Comparison of ENCODE assay signal across 27 cellular contexts in the genomic region with DNA sequence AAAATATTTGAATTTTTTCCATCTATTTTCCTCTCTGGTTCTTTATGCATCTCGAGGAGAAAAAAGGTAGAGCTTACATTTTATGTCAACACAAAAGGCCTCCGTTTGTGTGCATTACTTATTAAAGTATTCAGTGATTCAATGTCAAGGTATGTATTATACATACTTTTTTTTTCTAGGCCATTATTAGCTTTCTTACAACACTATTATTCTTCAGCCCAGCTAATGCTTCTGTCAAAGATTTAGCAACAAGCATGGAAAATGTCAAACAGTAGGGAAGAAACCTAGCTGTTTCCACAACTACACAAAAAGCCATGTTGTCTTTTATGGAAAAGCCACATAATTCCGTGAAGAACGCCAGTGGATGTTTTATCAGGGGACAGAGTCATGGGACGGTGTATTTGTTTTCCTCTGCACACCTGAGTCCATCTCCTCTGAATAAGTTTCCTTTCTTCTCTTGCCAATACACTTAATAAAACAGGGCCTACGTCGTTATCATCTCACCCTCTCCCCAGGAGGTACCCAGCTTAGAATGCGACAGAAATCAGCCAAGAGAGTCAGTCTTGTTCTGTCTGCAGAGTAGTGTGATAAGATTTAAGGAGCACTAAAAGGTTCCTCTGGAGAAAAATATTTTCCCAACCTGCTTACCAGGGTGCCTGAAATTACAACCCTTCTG.
"Had no signal": no experiment of that assay in that cellular context is flagged by ENCODE, and none has a peak within 500 bp of the region (broad histone marks: within the 10 kb centered on the region; RNA-seq: fewer than 3 reads in every experiment).

No MANE protein-coding gene starts in this region.

- H3K4me1 ChIP-seq: body of pancreas, colonic mucosa, heart left ventricle, right lobe of liver, testis, transverse colon had no signal

- H3K27ac ChIP-seq: body of pancreas, colonic mucosa, heart left ventricle, right lobe of liver, skin epidermis, testis, transverse colon had no signal

- H3K36me3 ChIP-seq: colonic mucosa, heart left ventricle, right lobe of liver, transverse colon had no signal

- H3K4me3 ChIP-seq: body of pancreas, colonic mucosa, heart left ventricle, right lobe of liver, skin epidermis, testis, transverse colon had no signal

- H3K27me3 ChIP-seq: body of pancreas, colonic mucosa, heart left ventricle, right lobe of liver, testis, transverse colon had no signal

- H3K9me3 ChIP-seq: body of pancreas, colonic mucosa, heart left ventricle, right lobe of liver, testis, transverse colon had no signal

- ATAC-seq: activated CD4-positive, alpha-beta T cell treated with anti-CD3 and anti-CD28 coated beads for 36 hours; activated CD8-positive, alpha-beta T cell treated with anti-CD3 and anti-CD28 coated beads, Interleukin-2, amount 10 ng/mL, durations not matched to agents 7 days and 5 days; activated naive CD4-positive, alpha-beta T cell treated with anti-CD3 and anti-CD28 coated beads, Interleukin-2, amount 50 U/mL, for 72 hours; activated T-cell treated with anti-CD3 and anti-CD28 coated beads, Interleukin-2, amount 50 U/mL, for 72 hours; body of pancreas; heart left ventricle; left colon; naive thymus-derived CD8-positive, alpha-beta T cell; stimulated activated naive CD8-positive, alpha-beta T cell treated with anti-CD3 and anti-CD28 coated beads, Interleukin-15, Interleukin-2, amounts not matched to agents 100 U/mL and 50 U/mL, for 24 hours had no signal

- DNase-seq: activated CD4-positive, alpha-beta T cell treated with anti-CD3 and anti-CD28 coated beads for 36 hours; activated CD4-positive, CD25-positive, alpha-beta regulatory T cell; activated CD8-positive, alpha-beta T cell treated with anti-CD3 and anti-CD28 coated beads, Interleukin-2, amount 10 ng/mL, durations not matched to agents 7 days and 5 days; activated naive CD4-positive, alpha-beta T cell; activated T-cell treated with anti-CD3 and anti-CD28 coated beads for 4 hours; activated T-cell treated with anti-CD3 and anti-CD28 coated beads, Interleukin-2, amount 50 U/mL, for 72 hours; body of pancreas; cerebellar nuclear complex; colonic mucosa; effector memory CD4-positive, alpha-beta T cell; erythroblast; heart left ventricle; hypothalamus; immature natural killer cell; kidney; left colon; midbrain; naive thymus-derived CD8-positive, alpha-beta T cell; stimulated activated CD4-positive, alpha-beta T cell treated with anti-CD3 and anti-CD28 coated beads, Interleukin-12 subunit alpha, Interleukin-12 subunit beta, amount 100 ng/mL, for 4 hours; stimulated activated CD4-positive, alpha-beta T cell treated with anti-CD3 and anti-CD28 coated beads, Interleukin-4, amount 100 ng/mL, for 1 hour; stimulated activated naive CD8-positive, alpha-beta T cell treated with anti-CD3 and anti-CD28 coated beads, Interleukin-15, Interleukin-2, amounts not matched to agents 100 U/mL and 50 U/mL, for 24 hours; T-helper 1 cell; testis; transverse colon had no signal
